In the genomic region with DNA sequence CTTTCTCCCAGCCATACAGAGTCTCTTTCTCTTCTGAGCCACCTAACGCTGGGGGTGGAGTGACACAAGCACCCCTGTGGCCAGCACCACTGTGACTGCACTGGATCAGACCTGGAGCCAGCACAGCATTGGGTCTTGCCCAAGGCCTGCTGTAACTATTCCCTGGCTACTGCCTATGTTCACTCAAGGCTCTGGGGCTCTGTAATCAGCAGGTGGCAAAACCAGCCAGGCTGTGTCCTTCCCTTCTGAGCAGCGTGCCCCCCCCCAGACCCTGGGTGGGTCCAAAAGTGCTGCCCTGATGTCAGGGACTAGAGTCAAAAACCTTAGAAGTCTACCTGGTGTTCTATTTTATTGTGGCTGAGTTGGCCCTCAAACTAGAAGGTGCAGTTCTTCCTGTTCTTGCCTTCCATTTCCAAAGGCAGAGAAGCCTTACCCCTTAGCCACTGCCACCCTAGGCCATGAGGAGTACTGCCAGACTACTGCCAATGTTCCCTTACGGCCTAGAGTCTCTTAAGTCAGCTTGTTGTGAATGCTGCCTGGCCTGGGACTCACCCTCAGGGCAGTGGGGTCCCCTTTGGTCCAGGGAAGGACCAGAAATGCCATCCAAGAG, we compare ENCODE assay signal across 1 cellular context.
TF ChIP-seq lines count a peak whose summit lies in the region.

No MANE protein-coding gene starts in this region.

TF ChIP-seq in H1, 55 proteins besides CTCF, POLR2A, EP300 and RAD21:
- TF ChIP-seq CHD7 (IDR thresholded peaks at IDR 0.05; ENCODE audit: insufficient replicate concordance, low read length) (no peak), USF2 (IDR thresholded peaks at IDR 0.05; ENCODE audit: low read length) (no peak), GTF2F1 (IDR thresholded peaks at IDR 0.05; ENCODE audit: borderline replicate concordance, low read depth, low read length) (no peak), ASH2L (IDR thresholded peaks at IDR 0.05; ENCODE audit: low read length) (no peak), CREB1 (IDR thresholded peaks at IDR 0.05) (no peak), GABPA (IDR thresholded peaks at IDR 0.05; ENCODE audit: borderline replicate concordance, insufficient read depth, low read length) (no peak), BCL11A (IDR thresholded peaks at IDR 0.05; ENCODE audit: low read depth in 2 of 2, low read length in 2 of 2) (no peak), SP1 (IDR thresholded peaks at IDR 0.05; ENCODE audit: low read depth, low read length) (no peak), TCF12 (IDR thresholded peaks at IDR 0.05; ENCODE audit: low read depth, low read length) (no peak), TAF1 (IDR thresholded peaks at IDR 0.05; ENCODE audit: low read depth, low read length) (no peak), JUN (IDR thresholded peaks at IDR 0.05; ENCODE audit: low read depth, low read length) (no peak), SP4 (IDR thresholded peaks at IDR 0.05; ENCODE audit: low read length) (no peak)
TF ChIP-seq in H1: peak in this region for 0.
